ENCODE assay signal across 19 cellular contexts in genomic region chr13:45040626-45041025, GRCh38. TPM values are rescaled to one million over a fixed set of nuclear protein-coding genes. Genes with fewer than 3 reads are reported as not detected.
DNase-seq lines count a peak whose midpoint lies in the region; ATAC-seq and TF ChIP-seq lines count a peak whose summit lies in the region.
"Had no signal": no experiment of that assay in that cellular context is flagged by ENCODE, and none has a peak within 500 bp of the region (broad histone marks: within the 10 kb centered on the region; RNA-seq: fewer than 3 reads in every experiment).

No MANE protein-coding gene starts in this region.

- H3K27ac ChIP-seq in IMR-90 (ENCODE audit: insufficient read depth, low read length) (no peak overlapping the region), foreskin keratinocyte (no peak overlapping the region)

- BruUV-seq in IMR-90 (replicated peaks; lab: Mats Ljungman, UMichigan) = no TSS peak

- peak overlapping the region; percentile 69 for H4K91ac ChIP-seq in IMR-90 (ENCODE audit: insufficient read depth, low read depth, low read length)

- peaks cover 2% of the 10 kb centered on the region for H3K4me1 Mint-ChIP-seq in progenitor cell of endocrine pancreas (ENCODE audit: low read depth)
- H3K4me1 Mint-ChIP-seq: B cell had no signal

- TF ChIP-seq RAD21 in IMR-90 (IDR thresholded peaks at IDR 0.05; ENCODE audit: low read length) = no peak

- H2BK120ac ChIP-seq in IMR-90 (ENCODE audit: low read depth, low read length) = peak overlapping the region; percentile 36; the same call in 1 of the 2 replicates

- peak overlapping the region; percentile 21; the same call in 1 of the 2 replicates for H2AK5ac ChIP-seq in IMR-90 (ENCODE audit: low read depth, low read length)

- H4K5ac ChIP-seq in IMR-90 (ENCODE audit: low read depth, low read length) = no peak overlapping the region; the same call in 1 of the 2 replicates

- peak overlapping the region in 1 of 2 experiments; percentile 42; a peak in 2 of 4 replicates for H4K8ac ChIP-seq in IMR-90 (ENCODE audit: low read depth in 2 of 2, low read length in 2 of 2)

- peak overlapping the region; percentile 29 for H2BK20ac ChIP-seq in IMR-90 (ENCODE audit: low read depth, low read length)

- H2BK5ac ChIP-seq in IMR-90 (ENCODE audit: low read depth, low read length, poor library complexity, severe bottlenecking) = peak overlapping the region; percentile 11

- peak overlapping the region; percentile 24; the same call in 1 of the 2 replicates for H3K14ac ChIP-seq in IMR-90 (replicated peaks; ENCODE audit: low read depth, low read length)

- intact Hi-C loops in IMR-90 (cut with micrococcal nuclease) = no loop called here

- H3K23ac ChIP-seq in IMR-90 (ENCODE audit: low read depth, low read length) = peak overlapping the region; percentile 51

- no peak overlapping the region for H3K56ac ChIP-seq in IMR-90 (ENCODE audit: extremely low read depth, insufficient read depth, low read length)

- no peaks in the 10 kb centered on the region for H4K20me1 ChIP-seq in IMR-90 (ENCODE audit: insufficient read depth, low read length)

- no peak overlapping the region for H3K4me3 ChIP-seq in IMR-90 (ENCODE audit: insufficient read depth, low read depth, low read length)
- H3K4me3 ChIP-seq: MG63 had no signal

- H3K9me3 Mint-ChIP-seq in progenitor cell of endocrine pancreas (ENCODE audit: low read depth) = no peaks in the 10 kb centered on the region
- H3K9me3 Mint-ChIP-seq: H9 had no signal

- ATAC-seq in IMR-90 (ENCODE audit: low read depth) (no peak), foreskin keratinocyte (peak; percentile 54), HG03520 (IDR thresholded peaks at IDR 0.05; ENCODE audit: unreplicated experiment) (no peak)
- ATAC-seq: left ventricle myocardium superior, T-helper 17 cell had no signal

- peak overlapping the region; percentile 82; the same call in 2 of the 3 replicates for H2BK15ac ChIP-seq in IMR-90 (ENCODE audit: low read depth, low read length)

- no peaks in the 10 kb centered on the region for H3K36me3 Mint-ChIP-seq in progenitor cell of endocrine pancreas (ENCODE audit: insufficient read depth)

- no peak overlapping the region for H2AFZ ChIP-seq in IMR-90 (replicated peaks; ENCODE audit: low read length, poor library complexity)

- no peaks in the 10 kb centered on the region for H3K9me3 ChIP-seq in IMR-90 (ENCODE audit: control insufficient read depth, insufficient read depth, low read length)
- H3K9me3 ChIP-seq: MG63 had no signal

- no peak overlapping the region for H3K4me2 ChIP-seq in IMR-90 (ENCODE audit: low read depth, low read length)

- TF ChIP-seq POLR2A in IMR-90 (IDR thresholded peaks at IDR 0.05; ENCODE audit: low read depth, low read length) = no peak

- H3K36me3 ChIP-seq in IMR-90 (ENCODE audit: control insufficient read depth, insufficient read depth, low read length) = peaks cover 3% of the 10 kb centered on the region; the same call in 1 of the 2 replicates

- dilution Hi-C loops in IMR-90 (cut with HindIII; ENCODE audit: low sequenced_read_pairs, unreplicated experiment) = no loop called here

- peaks cover 0 to 6% of the 10 kb centered on the region in 2 experiments; a peak in 1 of 4 replicates for H3K79me1 ChIP-seq in IMR-90 (ENCODE audit: low read depth in 1 of 2, low read length in 2 of 2)

- in situ Hi-C loops in IMR-90 (cut with MboI; ENCODE audit: low sequenced_read_pairs) = loop anchor here (5.0 kb wide), 1 partner anchor 257 kb away; no protein-coding TSS in a partner anchor

- CTCF ChIA-PET in IMR-90 (lab: Yijun Ruan, JAX) = no interaction called here

- H3K9ac ChIP-seq in IMR-90 (ENCODE audit: low read depth, low read length) = no peak overlapping the region

- H3K27me3 Mint-ChIP-seq in progenitor cell of endocrine pancreas = no peaks in the 10 kb centered on the region

- H3K4me1 ChIP-seq in IMR-90 (ENCODE audit: control insufficient read depth, insufficient read depth, low read length) (peaks cover 17% of the 10 kb centered on the region), foreskin keratinocyte (peaks cover 7% of the 10 kb centered on the region)

- peak overlapping the region; percentile 3; the same call in 1 of the 2 replicates for H3K18ac ChIP-seq in IMR-90 (ENCODE audit: low read depth, low read length)

- H2AK9ac ChIP-seq in IMR-90 (replicated peaks; ENCODE audit: low read depth, low read length, poor library complexity) = no peak overlapping the region

- WGBS in IMR-90 (ENCODE audit: extremely low coverage in 2 of 2, insufficient read length in 1 of 2), 2 experiments = no CpG with 5 or more reads among the region's 3 CpGs

- no peak overlapping the region for H3K27ac Mint-ChIP-seq in progenitor cell of endocrine pancreas
- H3K27ac Mint-ChIP-seq: B cell, H9, T-helper 17 cell had no signal

- TF ChIP-seq CTCF in IMR-90 (conservative IDR thresholded peaks at IDR 0.05; ENCODE audit: low read depth, low read length) = no peak
- no peak for TF ChIP-seq CTCF in foreskin keratinocyte (conservative IDR thresholded peaks at IDR 0.05)
- no peak for TF ChIP-seq CTCF in progenitor cell of endocrine pancreas (IDR thresholded peaks at IDR 0.05; ENCODE audit: unreplicated experiment)

- DNase-seq in Daoy (ENCODE audit: low read depth) (peak; percentile 42), IMR-90 (no peak), astrocyte of the hippocampus (ENCODE audit: low read depth, low spot score) (peak; percentile 37), foreskin keratinocyte (peak; percentile 26 to 65), NCI-H774 (lab: John Stamatoyannopoulos, UW) (no peak), progenitor cell of endocrine pancreas (ENCODE audit: low spot score, unreplicated experiment) (no peak)
- DNase-seq: activated naive CD4-positive, alpha-beta T cell treated with Interleukin-2 at 50 U/mL for 16 hours; activated T-cell treated with anti-CD3 and anti-CD28 coated beads, Interleukin-2, amount 50 U/mL, for 1 hour; effector CD8-positive, alpha-beta T cell; H9; left ventricle myocardium superior; MG63; NCI-H1436 treated with DMSO at 0.1 percent for 48 hours; NCI-H2171 treated with DMSO at 0.1 percent for 48 hours; SIG-M5; stimulated activated naive CD4-positive, alpha-beta T cell; T-helper 17 cell had no signal

- peak overlapping the region; percentile 59 for H3K4ac ChIP-seq in IMR-90 (ENCODE audit: low read depth, low read length)

- 0 out of 2 replicates have a peak, but pooled peaks cover 13% of the 10 kb centered on the region for H3K9me1 ChIP-seq in IMR-90 (ENCODE audit: insufficient read depth, low read length)

- no peak overlapping the region for H3K4me3 Mint-ChIP-seq in progenitor cell of endocrine pancreas (ENCODE audit: low read depth)
- H3K4me3 Mint-ChIP-seq: B cell, H9, T-helper 17 cell had no signal

- H3K27me3 ChIP-seq in IMR-90 (ENCODE audit: control insufficient read depth, insufficient read depth, low read length) (no peaks in the 10 kb centered on the region), foreskin keratinocyte (no peaks in the 10 kb centered on the region)
- H3K27me3 ChIP-seq: MG63 had no signal

- POLR2A ChIA-PET in IMR-90 (lab: Charles Lee; ENCODE audit: unreplicated experiment) = no interaction called here

TF ChIP-seq in IMR-90, 13 proteins besides CTCF, POLR2A, EP300 and RAD21:
- no peak for TF ChIP-seq FOS (IDR thresholded peaks at IDR 0.05; ENCODE audit: low read depth, low read length)
- no peak for TF ChIP-seq MAFK (IDR thresholded peaks at IDR 0.05; ENCODE audit: low read depth, low read length)
- no peak for TF ChIP-seq CEBPB (IDR thresholded peaks at IDR 0.05; ENCODE audit: low read depth, low read length)
- TF ChIP-seq ELK1 (IDR thresholded peaks at IDR 0.05; ENCODE audit: borderline replicate concordance, low read depth, low read length) = no peak
- TF ChIP-seq NFE2L2 (IDR thresholded peaks at IDR 0.05; ENCODE audit: low read depth, low read length) = no peak
- no peak for TF ChIP-seq SMC3 (IDR thresholded peaks at IDR 0.05; ENCODE audit: low read depth, low read length)
- no peak for TF ChIP-seq MAZ (IDR thresholded peaks at IDR 0.05; ENCODE audit: borderline replicate concordance, low read depth, low read length)
- TF ChIP-seq RCOR1 (IDR thresholded peaks at IDR 0.05; ENCODE audit: insufficient replicate concordance, low read length) = no peak
- TF ChIP-seq MXI1 (IDR thresholded peaks at IDR 0.05; ENCODE audit: borderline replicate concordance, low read depth, low read length) = no peak
- no peak for TF ChIP-seq RFX5 (IDR thresholded peaks at IDR 0.05; ENCODE audit: low read depth, low read length)
- no peak for TF ChIP-seq USF2 (IDR thresholded peaks at IDR 0.05; ENCODE audit: low read depth, low read length)
TF ChIP-seq in IMR-90: peak in this region for 0.

RNA-seq across cellular contexts. Expression of gene GPALPP1, which starts 51.3 kb away (rescaled TPM):
- 19.9 and 25.0 TPM in 2 replicates for total RNA-seq in Daoy (2014; rRNA removed; shearing (Covaris generic))
- total RNA-seq in IMR-90 (2012; rRNA removed) = 10.6 and 25.3 TPM in 2 replicates
- 8.2 and 12.5 TPM in 2 replicates for polyA plus RNA-seq in IMR-90 (2012; rRNA removed)
- polyA plus RNA-seq in IMR-90 (2012; cell fraction: cytosol; rRNA removed) = 2.6 and 3.3 TPM in 2 replicates
- polyA plus RNA-seq in IMR-90 (2012; cell fraction: nucleus; rRNA removed; ENCODE audit: low replicate concordance) = 10.0 and 29.4 TPM in 2 replicates
- 19.4 and 20.9 TPM in 2 replicates for total RNA-seq in foreskin keratinocyte
- polyA plus RNA-seq in foreskin keratinocyte = 8.5 and 9.5 TPM in 2 replicates
- total RNA-seq in progenitor cell of endocrine pancreas = 28.9 and 32.7 TPM in 2 replicates

RNA-seq across cellular contexts. Expression of gene NUFIP1, which starts 51.4 kb away (rescaled TPM):
- 3.6 and 6.0 TPM in 2 replicates for total RNA-seq in Daoy (2014; rRNA removed; shearing (Covaris generic))
- total RNA-seq in IMR-90 (2012; rRNA removed) (1.4 and 2.5 TPM in 2 replicates), foreskin keratinocyte (8.4 and 10.5 TPM in 2 replicates), progenitor cell of endocrine pancreas (8.4 and 8.8 TPM in 2 replicates)
- polyA plus RNA-seq in IMR-90 (2012; rRNA removed) (2.1 and 2.3 TPM in 2 replicates), foreskin keratinocyte (4.7 and 6.8 TPM in 2 replicates)
- polyA plus RNA-seq in IMR-90 (2012; cell fraction: cytosol; rRNA removed) = 0.90 and 0.99 TPM in 2 replicates
- polyA plus RNA-seq in IMR-90 (2012; cell fraction: nucleus; rRNA removed; ENCODE audit: low replicate concordance) = 0.94 and 1.7 TPM in 2 replicates

Comparison
In these comparisons a context has a peak if more than half of its experiments do, and no peak if none do; other contexts are left out.
1. DNase-seq: peak in Daoy (single experiment), astrocyte of the hippocampus (single experiment) and foreskin keratinocyte (2 of 2); none in IMR-90 (single experiment), NCI-H774 (single experiment) and progenitor cell of endocrine pancreas (single experiment).